Comparison of ENCODE assay signal across 25 cellular contexts in the genomic region with DNA sequence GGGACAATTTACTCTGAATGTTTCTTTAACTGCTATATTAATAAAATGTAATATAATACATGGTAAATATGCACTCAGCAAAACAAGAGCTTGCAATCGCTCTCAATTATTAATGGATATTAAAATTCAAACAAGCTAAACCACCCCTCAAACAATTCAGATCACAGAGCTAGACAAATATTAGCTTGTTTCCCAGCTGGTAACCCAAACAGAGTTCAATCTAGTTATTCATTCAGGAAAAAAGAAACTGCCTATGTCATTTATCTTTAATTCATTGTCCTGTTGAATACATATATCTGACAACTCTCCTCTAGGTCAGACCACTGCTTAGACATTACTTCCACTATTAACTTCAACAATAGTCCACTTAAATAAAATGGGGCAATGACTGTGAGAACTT.
"Had no signal": no experiment of that assay in that cellular context is flagged by ENCODE, and none has a peak within 500 bp of the region (broad histone marks: within the 10 kb centered on the region; RNA-seq: fewer than 3 reads in every experiment).

No MANE protein-coding gene starts in this region.

- H3K27ac ChIP-seq: SK-N-MC, VCaP had no signal

- H3K4me3 ChIP-seq: SK-N-MC had no signal

- ATAC-seq: activated naive CD4-positive, alpha-beta T cell treated with anti-CD3 and anti-CD28 coated beads, Interleukin-2, amount 50 U/mL, for 72 hours; activated naive CD8-positive, alpha-beta T cell treated with anti-CD3 and anti-CD28 coated beads, Interleukin-2, amount 50 U/mL, for 24 hours; activated T-cell treated with anti-CD3 and anti-CD28 coated beads, Interleukin-2, amount 50 U/mL, for 4 hours; Panc1; Right ventricle myocardium inferior had no signal

- DNase-seq: activated CD4-positive, alpha-beta memory T cell treated with anti-CD3 and anti-CD28 coated beads for 36 hours; activated CD4-positive, alpha-beta T cell treated with anti-CD3 and anti-CD28 coated beads, Interleukin-2, amount 10 ng/mL, durations not matched to agents 7 days and 5 days; activated CD4-positive, CD25-positive, alpha-beta regulatory T cell; activated CD8-positive, alpha-beta memory T cell treated with anti-CD3 and anti-CD28 coated beads for 24 hours; activated effector memory CD4-positive, alpha-beta T cell treated with anti-CD3 and anti-CD28 coated beads, Interleukin-2, amount 50 U/mL, for 16 hours; activated naive CD4-positive, alpha-beta T cell treated with Interleukin-2 at 50 U/mL for 16 hours; activated naive CD8-positive, alpha-beta T cell treated with anti-CD3 and anti-CD28 coated beads, Interleukin-2, amount 50 U/mL, for 24 hours; activated T-cell treated with anti-CD3 and anti-CD28 coated beads, Interleukin-2, amount 50 U/mL, for 4 hours; amygdala; Karpas-422; NCI-H1105 treated with DMSO at 0.1 percent for 48 hours; NCI-H187; NCI-H2081 treated with DMSO at 0.1 percent for 48 hours; NCI-H2171; NCI-H510A treated with DMSO at 0.1 percent for 48 hours; NCI-H69; NK-92 treated with Interleukin-12 subunit alpha and Interleukin-12 subunit beta, amount 100 ng/mL, for 24 hours; OCI-M1; RPMI8226; T-helper 1 cell had no signal
